8 cellular contexts compared by ENCODE assay signal in the genomic region with DNA sequence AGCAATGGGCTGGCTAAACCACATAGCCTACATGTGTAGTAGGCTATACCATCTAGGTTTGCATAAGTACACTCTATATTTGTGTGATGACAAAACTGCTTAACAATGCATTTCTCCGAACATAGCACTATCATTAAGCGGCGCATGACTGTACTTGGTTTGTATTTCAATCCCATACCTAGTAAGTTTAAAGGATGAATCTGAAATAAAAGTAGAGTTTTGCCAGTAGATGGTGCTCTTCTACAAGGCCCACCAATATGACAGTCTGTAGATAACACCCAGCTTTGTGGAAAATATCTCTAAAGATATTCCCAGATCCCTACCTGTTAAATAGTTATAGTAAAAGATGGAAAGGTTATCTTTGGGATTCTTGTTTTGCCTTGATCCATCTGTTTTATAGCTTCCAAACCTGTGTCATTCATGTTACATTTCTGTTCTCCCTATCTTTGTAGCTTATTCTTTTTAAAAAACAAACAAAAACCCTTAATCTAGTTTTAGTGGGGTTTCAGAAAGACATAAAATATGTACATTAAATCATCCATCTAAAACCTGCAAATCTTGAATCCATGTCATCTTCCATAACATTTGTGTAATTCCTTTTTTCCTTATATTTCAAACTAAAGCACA. TPM values are rescaled to one million over a fixed set of nuclear protein-coding genes. Genes with fewer than 3 reads are reported as not detected.
DNase-seq lines count a peak whose midpoint lies in the region; ATAC-seq and TF ChIP-seq lines count a peak whose summit lies in the region.

No MANE protein-coding gene starts in this region.

- CTCF ChIA-PET in activated CD4-positive, alpha-beta memory T cell treated with anti-CD3 and anti-CD28 coated beads for 36 hours (lab: Charles Lee): interaction anchor here (0.7 to 4.3 kb wide), 21 partner anchors 8 to 192 kb away, joined by 3 to 85 read pairs (median 3); no protein-coding TSS in a partner anchor

- no peaks in the 10 kb centered on the region for H3K9me3 ChIP-seq in body of pancreas

- DNase-seq in COR-L47 (lab: John Stamatoyannopoulos, UW): peak; percentile 43
- DNase-seq in NCI-H526 treated with DMSO at 0.1 percent for 48 hours (lab: John Stamatoyannopoulos, UW): peak; percentile 63
- DNase-seq in body of pancreas: no peak
- peak; percentile 61 for DNase-seq in left kidney (ENCODE audit: low read depth, low spot score)
- DNase-seq in GOT3 (lab: John Stamatoyannopoulos, UW): no peak
- no peak for DNase-seq in activated CD4-positive, alpha-beta memory T cell treated with anti-CD3 and anti-CD28 coated beads for 36 hours

- no peaks in the 10 kb centered on the region for H3K9me3 Mint-ChIP-seq in activated CD4-positive, alpha-beta memory T cell treated with anti-CD3 and anti-CD28 coated beads for 36 hours

- H3K4me1 ChIP-seq in body of pancreas: peaks cover 6% of the 10 kb centered on the region

- no peak overlapping the region for H3K27ac Mint-ChIP-seq in activated CD4-positive, alpha-beta memory T cell treated with anti-CD3 and anti-CD28 coated beads for 36 hours

- H3K27ac ChIP-seq in body of pancreas: no peak overlapping the region

- H3K4me3 ChIP-seq in body of pancreas: no peak overlapping the region

- H3K36me3 ChIP-seq in body of pancreas (replicated peaks in 1 of 2; ENCODE audit: insufficient read depth in 1 of 2, low read depth in 2 of 2): peaks cover 0 to 16% of the 10 kb centered on the region in 2 donors

- H3K4me1 Mint-ChIP-seq in activated CD4-positive, alpha-beta memory T cell treated with anti-CD3 and anti-CD28 coated beads for 36 hours (ENCODE audit: low read depth): peaks cover 3% of the 10 kb centered on the region

- ATAC-seq in GM18909 (IDR thresholded peaks at IDR 0.05; ENCODE audit: poor library complexity, unreplicated experiment): peak; percentile 59
- peak; percentile 45 for ATAC-seq in HG03159 (IDR thresholded peaks at IDR 0.05; ENCODE audit: unreplicated experiment)
- peak; percentile 52 for ATAC-seq in body of pancreas

- 70 to 75% methylated on average over 3 of the region's 3 CpGs for WGBS in body of pancreas, 2 donors

- peaks cover 20% of the 10 kb centered on the region for H3K36me3 Mint-ChIP-seq in activated CD4-positive, alpha-beta memory T cell treated with anti-CD3 and anti-CD28 coated beads for 36 hours

- no peaks in the 10 kb centered on the region for H3K27me3 ChIP-seq in body of pancreas

- H3K27me3 Mint-ChIP-seq in activated CD4-positive, alpha-beta memory T cell treated with anti-CD3 and anti-CD28 coated beads for 36 hours: no peaks in the 10 kb centered on the region

- POLR2A ChIA-PET in activated CD4-positive, alpha-beta memory T cell treated with anti-CD3 and anti-CD28 coated beads for 36 hours (lab: Charles Lee): no interaction called here

- H3K4me3 Mint-ChIP-seq in activated CD4-positive, alpha-beta memory T cell treated with anti-CD3 and anti-CD28 coated beads for 36 hours: no peak overlapping the region

- intact Hi-C loops in body of pancreas (cut with DNase I): no loop called here
- intact Hi-C loops in activated CD4-positive, alpha-beta memory T cell treated with anti-CD3 and anti-CD28 coated beads for 36 hours (cut with micrococcal nuclease): loop anchor here (1.0 to 5.0 kb wide), 3 partner anchors 155 to 342 kb away; no protein-coding TSS in a partner anchor

- TF ChIP-seq CTCF in body of pancreas (IDR thresholded peaks at IDR 0.05): peak in 6 of 7 experiments; percentile 40 to 54 (median 48)

- TF ChIP-seq POLR2A in body of pancreas (IDR thresholded peaks at IDR 0.05): no peak

RNA-seq across cellular contexts. Expression of a gene that starts 20.7 kb away (rescaled TPM):
- 1 to 10 TPM; 4.6 to 7.5 TPM for total RNA-seq in body of pancreas
- total RNA-seq in activated CD4-positive, alpha-beta memory T cell treated with anti-CD3 and anti-CD28 coated beads for 36 hours: 1 to 10 TPM; 5.7 to 5.8 TPM

RNA-seq across cellular contexts. Expression of a gene that starts 33.9 kb away (rescaled TPM):
- total RNA-seq in body of pancreas: under 1 TPM; under 0.01 to 0.66 TPM
- 10 to 100 TPM; 46.4 to 48.8 TPM for total RNA-seq in activated CD4-positive, alpha-beta memory T cell treated with anti-CD3 and anti-CD28 coated beads for 36 hours

Comparison
In these comparisons a context has a peak if more than half of its experiments do, and no peak if none do; other contexts are left out.
1. DNase-seq: peak in COR-L47 (single experiment), NCI-H526 treated with DMSO at 0.1 percent for 48 hours (single experiment) and left kidney (single experiment); none in body of pancreas (0 of 4), GOT3 (single experiment) and activated CD4-positive, alpha-beta memory T cell treated with anti-CD3 and anti-CD28 coated beads for 36 hours (single experiment).
2. RNA of a gene that starts 33.9 kb away (total RNA-seq): 46.4 to 48.8 TPM in activated CD4-positive, alpha-beta memory T cell treated with anti-CD3 and anti-CD28 coated beads for 36 hours; under 0.01 to 0.66 TPM in body of pancreas; every median in the first group is over 10 times any median in the second.
3. Peak in every context shown above with its lines, with median percentiles within 50 percentile points of each other: ATAC-seq.